3 cellular contexts compared by ENCODE assay signal in genomic region chr15:64814283-64814682, GRCh38. TPM values are rescaled to one million over a fixed set of nuclear protein-coding genes. Genes with fewer than 3 reads are reported as not detected.
"Had no signal": no experiment of that assay in that cellular context is flagged by ENCODE, and none has a peak within 500 bp of the region (broad histone marks: within the 10 kb centered on the region; RNA-seq: fewer than 3 reads in every experiment).

No MANE protein-coding gene starts in this region.

RNA-seq across cellular contexts. Expression of gene RBPMS2, which starts 38.9 kb away (rescaled TPM):
- total RNA-seq: OCI-LY7, PC-3, RPMI7951 had no signal
